ENCODE assay signal across 1 cellular context in the genomic region with DNA sequence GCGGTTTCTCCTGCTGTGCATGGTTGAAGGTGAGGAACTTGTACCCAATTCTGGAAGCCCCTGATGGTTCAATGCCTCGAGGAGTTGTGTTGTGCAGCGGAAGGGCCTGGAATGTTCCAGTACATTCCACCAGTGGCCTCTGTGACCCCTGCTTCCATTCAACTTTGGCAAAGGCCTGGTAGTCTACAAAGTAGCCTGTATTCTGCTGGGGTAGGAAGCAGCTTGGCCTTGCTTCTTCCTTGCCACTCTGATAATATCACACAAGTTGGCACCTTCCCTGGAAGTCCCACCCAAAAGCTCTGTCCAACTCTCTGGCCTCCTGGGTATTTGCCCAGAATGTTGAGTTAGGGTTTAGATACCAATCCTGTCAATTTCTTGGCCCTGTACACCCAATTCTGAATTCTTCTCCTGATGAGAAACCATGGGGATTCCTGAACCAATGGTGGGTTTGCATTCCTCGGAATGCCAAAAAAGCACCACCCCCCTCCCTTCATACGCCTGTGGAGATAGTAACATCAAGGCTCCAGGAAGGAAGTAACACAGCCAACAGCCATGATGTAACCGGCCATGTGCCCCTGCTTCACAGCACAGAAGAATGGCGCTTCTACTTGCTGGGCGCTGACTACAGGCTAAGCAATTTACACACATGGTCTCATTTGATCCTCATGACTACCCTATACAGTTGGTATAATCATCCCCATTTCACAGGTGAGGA.
TF ChIP-seq lines count a peak whose summit lies in the region.

No MANE protein-coding gene starts in this region.

TF ChIP-seq in GM23338, 12 proteins besides CTCF, POLR2A, EP300 and RAD21 (continued from another document):
- TF ChIP-seq, protein P1, sequence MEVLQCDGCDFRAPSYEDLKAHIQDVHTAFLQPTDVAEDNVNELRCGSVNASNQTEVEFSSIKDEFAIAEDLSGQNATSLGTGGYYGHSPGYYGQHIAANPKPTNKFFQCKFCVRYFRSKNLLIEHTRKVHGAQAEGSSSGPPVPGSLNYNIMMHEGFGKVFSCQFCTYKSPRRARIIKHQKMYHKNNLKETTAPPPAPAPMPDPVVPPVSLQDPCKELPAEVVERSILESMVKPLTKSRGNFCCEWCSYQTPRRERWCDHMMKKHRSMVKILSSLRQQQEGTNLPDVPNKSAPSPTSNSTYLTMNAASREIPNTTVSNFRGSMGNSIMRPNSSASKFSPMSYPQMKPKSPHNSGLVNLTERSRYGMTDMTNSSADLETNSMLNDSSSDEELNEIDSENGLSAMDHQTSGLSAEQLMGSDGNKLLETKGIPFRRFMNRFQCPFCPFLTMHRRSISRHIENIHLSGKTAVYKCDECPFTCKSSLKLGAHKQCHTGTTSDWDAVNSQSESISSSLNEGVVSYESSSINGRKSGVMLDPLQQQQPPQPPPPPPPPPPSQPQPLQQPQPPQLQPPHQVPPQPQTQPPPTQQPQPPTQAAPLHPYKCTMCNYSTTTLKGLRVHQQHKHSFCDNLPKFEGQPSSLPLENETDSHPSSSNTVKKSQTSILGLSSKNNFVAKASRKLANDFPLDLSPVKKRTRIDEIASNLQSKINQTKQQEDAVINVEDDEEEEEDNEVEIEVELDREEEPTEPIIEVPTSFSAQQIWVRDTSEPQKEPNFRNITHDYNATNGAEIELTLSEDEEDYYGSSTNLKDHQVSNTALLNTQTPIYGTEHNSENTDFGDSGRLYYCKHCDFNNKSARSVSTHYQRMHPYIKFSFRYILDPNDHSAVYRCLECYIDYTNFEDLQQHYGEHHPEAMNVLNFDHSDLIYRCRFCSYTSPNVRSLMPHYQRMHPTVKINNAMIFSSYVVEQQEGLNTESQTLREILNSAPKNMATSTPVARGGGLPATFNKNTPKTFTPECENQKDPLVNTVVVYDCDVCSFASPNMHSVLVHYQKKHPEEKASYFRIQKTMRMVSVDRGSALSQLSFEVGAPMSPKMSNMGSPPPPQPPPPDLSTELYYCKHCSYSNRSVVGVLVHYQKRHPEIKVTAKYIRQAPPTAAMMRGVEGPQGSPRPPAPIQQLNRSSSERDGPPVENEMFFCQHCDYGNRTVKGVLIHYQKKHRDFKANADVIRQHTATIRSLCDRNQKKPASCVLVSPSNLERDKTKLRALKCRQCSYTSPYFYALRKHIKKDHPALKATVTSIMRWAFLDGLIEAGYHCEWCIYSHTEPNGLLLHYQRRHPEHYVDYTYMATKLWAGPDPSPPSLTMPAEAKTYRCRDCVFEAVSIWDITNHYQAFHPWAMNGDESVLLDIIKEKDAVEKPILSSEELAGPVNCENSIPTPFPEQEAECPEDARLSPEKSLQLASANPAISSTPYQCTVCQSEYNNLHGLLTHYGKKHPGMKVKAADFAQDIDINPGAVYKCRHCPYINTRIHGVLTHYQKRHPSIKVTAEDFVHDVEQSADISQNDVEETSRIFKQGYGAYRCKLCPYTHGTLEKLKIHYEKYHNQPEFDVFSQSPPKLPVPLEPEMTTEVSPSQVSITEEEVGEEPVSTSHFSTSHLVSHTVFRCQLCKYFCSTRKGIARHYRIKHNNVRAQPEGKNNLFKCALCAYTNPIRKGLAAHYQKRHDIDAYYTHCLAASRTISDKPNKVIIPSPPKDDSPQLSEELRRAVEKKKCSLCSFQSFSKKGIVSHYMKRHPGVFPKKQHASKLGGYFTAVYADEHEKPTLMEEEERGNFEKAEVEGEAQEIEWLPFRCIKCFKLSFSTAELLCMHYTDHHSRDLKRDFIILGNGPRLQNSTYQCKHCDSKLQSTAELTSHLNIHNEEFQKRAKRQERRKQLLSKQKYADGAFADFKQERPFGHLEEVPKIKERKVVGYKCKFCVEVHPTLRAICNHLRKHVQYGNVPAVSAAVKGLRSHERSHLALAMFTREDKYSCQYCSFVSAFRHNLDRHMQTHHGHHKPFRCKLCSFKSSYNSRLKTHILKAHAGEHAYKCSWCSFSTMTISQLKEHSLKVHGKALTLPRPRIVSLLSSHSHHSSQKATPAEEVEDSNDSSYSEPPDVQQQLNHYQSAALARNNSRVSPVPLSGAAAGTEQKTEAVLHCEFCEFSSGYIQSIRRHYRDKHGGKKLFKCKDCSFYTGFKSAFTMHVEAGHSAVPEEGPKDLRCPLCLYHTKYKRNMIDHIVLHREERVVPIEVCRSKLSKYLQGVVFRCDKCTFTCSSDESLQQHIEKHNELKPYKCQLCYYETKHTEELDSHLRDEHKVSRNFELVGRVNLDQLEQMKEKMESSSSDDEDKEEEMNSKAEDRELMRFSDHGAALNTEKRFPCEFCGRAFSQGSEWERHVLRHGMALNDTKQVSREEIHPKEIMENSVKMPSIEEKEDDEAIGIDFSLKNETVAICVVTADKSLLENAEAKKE (CRISPR knock-in tag; IDR thresholded peaks at IDR 0.05): no peak
- no peak for TF ChIP-seq POLR2AphosphoS5 (IDR thresholded peaks at IDR 0.05; ENCODE audit: low read depth)
- no peak for TF ChIP-seq JUNB (IDR thresholded peaks at IDR 0.05; ENCODE audit: unreplicated experiment)
- no peak for TF ChIP-seq EZH2phosphoT487 (IDR thresholded peaks at IDR 0.05; ENCODE audit: unreplicated experiment)
- no peak for TF ChIP-seq ZNF331 (CRISPR knock-in tag; IDR thresholded peaks at IDR 0.05; ENCODE audit: low read depth)
- TF ChIP-seq ETS1 (IDR thresholded peaks at IDR 0.05): no peak
